In the genomic region with DNA sequence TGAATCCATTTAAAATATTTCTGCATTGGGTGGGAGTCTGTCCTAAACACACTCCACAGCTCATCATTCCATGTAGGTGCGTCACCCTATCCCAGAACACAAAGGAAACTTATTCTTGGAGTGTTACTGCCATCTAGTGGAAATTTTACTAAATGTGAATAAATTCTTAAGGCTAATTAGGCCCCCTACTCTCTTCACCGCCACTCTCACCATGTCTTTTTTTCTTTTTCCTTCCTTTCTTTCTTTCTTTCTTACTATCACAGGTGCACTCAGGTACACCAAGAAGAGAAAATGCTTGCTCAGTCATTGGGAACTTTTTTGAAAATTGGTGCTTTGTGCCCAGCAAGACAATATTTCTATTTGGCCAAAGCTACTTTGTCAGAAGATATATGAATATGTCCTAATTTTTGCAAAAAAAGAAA, we compare ENCODE assay signal across 8 cellular contexts. TPM values are rescaled to one million over a fixed set of nuclear protein-coding genes. Genes with fewer than 3 reads are reported as not detected.
A peak's percentile ranks its signal among the peaks of the same experiment; 100 is the strongest.
DNase-seq lines count a peak whose midpoint lies in the region; ATAC-seq and TF ChIP-seq lines count a peak whose summit lies in the region.

No MANE protein-coding gene starts in this region.

- no peak overlapping the region for H3K4me3 ChIP-seq in CD4-positive, alpha-beta memory T cell (ENCODE audit: low read length in 2 of 2)
- no peak overlapping the region for H3K4me3 ChIP-seq in heart left ventricle

- H3K27ac Mint-ChIP-seq in CD4-positive, alpha-beta memory T cell = no peak overlapping the region
- no peak overlapping the region for H3K27ac Mint-ChIP-seq in activated CD8-positive, alpha-beta T cell treated with anti-CD3 and anti-CD28 coated beads, Interleukin-2, amount 10 ng/mL, durations not matched to agents 7 days and 5 days

- POLR2A ChIA-PET in CD4-positive, alpha-beta memory T cell (lab: Charles Lee; ENCODE audit: partially characterized antibody) = no interaction called here
- POLR2A ChIA-PET in activated CD8-positive, alpha-beta T cell treated with anti-CD3 and anti-CD28 coated beads, Interleukin-2, amount 10 ng/mL, durations not matched to agents 7 days and 5 days (lab: Charles Lee) = no interaction called here

- peak in 4 of 5 donors; percentile 28 to 50 (median 34) for DNase-seq in CD4-positive, alpha-beta memory T cell
- DNase-seq in NCI-H2081 (lab: John Stamatoyannopoulos, UW) (peak; percentile 63 to 68), heart left ventricle (no peak), pulmonary artery endothelial cell (ENCODE audit: low read depth, low spot score) (peak; percentile 37)
- no peak for DNase-seq in activated CD8-positive, alpha-beta T cell treated with anti-CD3 and anti-CD28 coated beads, Interleukin-2, amount 10 ng/mL, durations not matched to agents 7 days and 5 days

- 1 to 9% (median 5%) methylated on average over 2 of the region's 2 CpGs for WGBS in heart left ventricle, 4 donors

- TF ChIP-seq CTCF in heart left ventricle (IDR thresholded peaks at IDR 0.05) = peak; percentile 47 to 73 (median 61)

- no peaks in the 10 kb centered on the region for H3K36me3 Mint-ChIP-seq in CD4-positive, alpha-beta memory T cell
- peaks cover 2% of the 10 kb centered on the region for H3K36me3 Mint-ChIP-seq in activated CD8-positive, alpha-beta T cell treated with anti-CD3 and anti-CD28 coated beads, Interleukin-2, amount 10 ng/mL, durations not matched to agents 7 days and 5 days (ENCODE audit: low read depth)

- no peaks in the 10 kb centered on the region for H3K36me3 ChIP-seq in CD4-positive, alpha-beta memory T cell (ENCODE audit: insufficient read depth, low read length)
- no peaks in the 10 kb centered on the region for H3K36me3 ChIP-seq in heart left ventricle

- no peaks in the 10 kb centered on the region for H3K4me1 Mint-ChIP-seq in CD4-positive, alpha-beta memory T cell
- H3K4me1 Mint-ChIP-seq in activated CD8-positive, alpha-beta T cell treated with anti-CD3 and anti-CD28 coated beads, Interleukin-2, amount 10 ng/mL, durations not matched to agents 7 days and 5 days (ENCODE audit: low read depth) = peaks cover 35% of the 10 kb centered on the region

- H3K27me3 ChIP-seq in CD4-positive, alpha-beta memory T cell (ENCODE audit: insufficient read depth, low read length) = no peaks in the 10 kb centered on the region
- no peaks in the 10 kb centered on the region for H3K27me3 ChIP-seq in heart left ventricle

- H3K27ac ChIP-seq in CD4-positive, alpha-beta memory T cell (ENCODE audit: low read depth, low read length) = no peak overlapping the region
- H3K27ac ChIP-seq in heart left ventricle = no peak overlapping the region

- no peaks in the 10 kb centered on the region for H3K9me3 Mint-ChIP-seq in CD4-positive, alpha-beta memory T cell
- H3K9me3 Mint-ChIP-seq in activated CD8-positive, alpha-beta T cell treated with anti-CD3 and anti-CD28 coated beads, Interleukin-2, amount 10 ng/mL, durations not matched to agents 7 days and 5 days (ENCODE audit: insufficient read depth) = no peaks in the 10 kb centered on the region

- H3K4me3 Mint-ChIP-seq in CD4-positive, alpha-beta memory T cell = no peak overlapping the region
- no peak overlapping the region for H3K4me3 Mint-ChIP-seq in activated CD8-positive, alpha-beta T cell treated with anti-CD3 and anti-CD28 coated beads, Interleukin-2, amount 10 ng/mL, durations not matched to agents 7 days and 5 days

- no peak for TF ChIP-seq POLR2A in heart left ventricle (IDR thresholded peaks at IDR 0.05)

- peak; percentile 70 for ATAC-seq in GM21786 (IDR thresholded peaks at IDR 0.05; ENCODE audit: unreplicated experiment)
- ATAC-seq in activated CD8-positive, alpha-beta T cell treated with anti-CD3 and anti-CD28 coated beads, Interleukin-2, amount 10 ng/mL, durations not matched to agents 7 days and 5 days = peak; percentile 47
- ATAC-seq in heart left ventricle = peak; percentile 58 to 91 (median 83)
- ATAC-seq in GM19324 (IDR thresholded peaks at IDR 0.05; ENCODE audit: low FRiP score, unreplicated experiment) = no peak
- ATAC-seq in HG03457 (IDR thresholded peaks at IDR 0.05; ENCODE audit: unreplicated experiment) = no peak

- H3K27me3 Mint-ChIP-seq in CD4-positive, alpha-beta memory T cell = no peaks in the 10 kb centered on the region
- H3K27me3 Mint-ChIP-seq in activated CD8-positive, alpha-beta T cell treated with anti-CD3 and anti-CD28 coated beads, Interleukin-2, amount 10 ng/mL, durations not matched to agents 7 days and 5 days (ENCODE audit: low read depth) = no peaks in the 10 kb centered on the region

- H3K4me1 ChIP-seq in CD4-positive, alpha-beta memory T cell (ENCODE audit: insufficient read depth, low read length) = no peaks in the 10 kb centered on the region
- peaks cover 0 to 6% (median 0%) of the 10 kb centered on the region in 12 donors for H3K4me1 ChIP-seq in heart left ventricle

- CTCF ChIA-PET in CD4-positive, alpha-beta memory T cell (lab: Charles Lee; ENCODE audit: partially characterized antibody) = interaction anchor here (0.6 to 8.3 kb wide), 12 partner anchors 10 to 1290 kb away, joined by 3 to 81 read pairs (median 6); no protein-coding TSS in a partner anchor
- CTCF ChIA-PET in activated CD8-positive, alpha-beta T cell treated with anti-CD3 and anti-CD28 coated beads, Interleukin-2, amount 10 ng/mL, durations not matched to agents 7 days and 5 days (lab: Charles Lee) = interaction anchor here (0.8 to 2.7 kb wide), 25 partner anchors 10 to 1284 kb away, joined by 3 to 19 read pairs (median 4); partner anchors contain the start of gene FGF7

- H3K9me3 ChIP-seq in CD4-positive, alpha-beta memory T cell (ENCODE audit: control insufficient read depth in 1 of 2, low read length in 2 of 2) = no peaks in the 10 kb centered on the region
- H3K9me3 ChIP-seq in heart left ventricle = no peaks in the 10 kb centered on the region

- intact Hi-C loops in CD4-positive, alpha-beta memory T cell (cut with micrococcal nuclease) = loop anchor here (1.0 to 10.0 kb wide), 4 partner anchors 169 to 1861 kb away; partner anchors contain the start of gene AP4E1
- intact Hi-C loops in heart left ventricle (cut with DNase I) = loop anchor here (1.0 to 10.0 kb wide), 7 partner anchors 901 to 1791 kb away; no protein-coding TSS in a partner anchor

RNA-seq across cellular contexts. Expression of gene ATP8B4, which starts 26.4 kb away (rescaled TPM):
- under 1 TPM; 0.44 to 0.67 TPM for total RNA-seq in CD4-positive, alpha-beta memory T cell
- under 1 TPM in 1 of 2 donors, not detected in 1; 0.11 TPM for polyA plus RNA-seq in CD4-positive, alpha-beta memory T cell
- total RNA-seq in activated CD8-positive, alpha-beta T cell treated with anti-CD3 and anti-CD28 coated beads, Interleukin-2, amount 10 ng/mL, durations not matched to agents 7 days and 5 days = 10 to 100 TPM; 35.9 to 39.2 TPM
- 10 to 100 TPM in 1 of 9 donors, 1 to 10 TPM in 8; 1.5 to 14.7 (median 2.5) TPM for total RNA-seq in heart left ventricle
- 1 to 10 TPM in 1 of 2 donors, under 1 TPM in 1; 0.51 to 1.2 TPM for polyA plus RNA-seq in heart left ventricle
- not detected in 2 replicates for total RNA-seq in pulmonary artery endothelial cell

RNA-seq across cellular contexts. Expression of gene SLC27A2, which starts 36.5 kb away (rescaled TPM):
- under 1 TPM; 0.61 to 0.75 TPM for total RNA-seq in CD4-positive, alpha-beta memory T cell
- polyA plus RNA-seq in CD4-positive, alpha-beta memory T cell = under 1 TPM in 1 of 2 donors, not detected in 1; 0.93 TPM
- total RNA-seq in activated CD8-positive, alpha-beta T cell treated with anti-CD3 and anti-CD28 coated beads, Interleukin-2, amount 10 ng/mL, durations not matched to agents 7 days and 5 days = 10 to 100 TPM; 11.6 to 12.5 TPM
- under 1 TPM in 2 of 9 donors, not detected in 7; 0.12 to 0.29 TPM for total RNA-seq in heart left ventricle
- under 1 TPM in 1 of 2 donors, not detected in 1; 0.04 TPM for polyA plus RNA-seq in heart left ventricle
- total RNA-seq in pulmonary artery endothelial cell = 0.11 TPM in 1 of 2 replicates, not detected in the other

Comparison
In these comparisons a context has a peak if more than half of its experiments do, and no peak if none do; other contexts are left out.
1. DNase-seq: peak in CD4-positive, alpha-beta memory T cell (4 of 5), NCI-H2081 (2 of 2) and pulmonary artery endothelial cell (single experiment); none in activated CD8-positive, alpha-beta T cell treated with anti-CD3 and anti-CD28 coated beads, Interleukin-2, amount 10 ng/mL, durations not matched to agents 7 days and 5 days (single experiment) and heart left ventricle (0 of 5).
2. ATAC-seq: peak in GM21786 (single experiment), activated CD8-positive, alpha-beta T cell treated with anti-CD3 and anti-CD28 coated beads, Interleukin-2, amount 10 ng/mL, durations not matched to agents 7 days and 5 days (single experiment) and heart left ventricle (4 of 4); none in GM19324 (single experiment) and HG03457 (single experiment).
3. RNA of gene SLC27A2, which starts 36.5 kb away (total RNA-seq): 11.6 to 12.5 TPM in activated CD8-positive, alpha-beta T cell treated with anti-CD3 and anti-CD28 coated beads, Interleukin-2, amount 10 ng/mL, durations not matched to agents 7 days and 5 days; 0.61 to 0.75 TPM in CD4-positive, alpha-beta memory T cell, 0.12 to 0.29 TPM in heart left ventricle and 0.11 TPM in pulmonary artery endothelial cell; every median in the first group is over 4 times any median in the second.